8 cellular contexts compared by ENCODE assay signal in the genomic region with DNA sequence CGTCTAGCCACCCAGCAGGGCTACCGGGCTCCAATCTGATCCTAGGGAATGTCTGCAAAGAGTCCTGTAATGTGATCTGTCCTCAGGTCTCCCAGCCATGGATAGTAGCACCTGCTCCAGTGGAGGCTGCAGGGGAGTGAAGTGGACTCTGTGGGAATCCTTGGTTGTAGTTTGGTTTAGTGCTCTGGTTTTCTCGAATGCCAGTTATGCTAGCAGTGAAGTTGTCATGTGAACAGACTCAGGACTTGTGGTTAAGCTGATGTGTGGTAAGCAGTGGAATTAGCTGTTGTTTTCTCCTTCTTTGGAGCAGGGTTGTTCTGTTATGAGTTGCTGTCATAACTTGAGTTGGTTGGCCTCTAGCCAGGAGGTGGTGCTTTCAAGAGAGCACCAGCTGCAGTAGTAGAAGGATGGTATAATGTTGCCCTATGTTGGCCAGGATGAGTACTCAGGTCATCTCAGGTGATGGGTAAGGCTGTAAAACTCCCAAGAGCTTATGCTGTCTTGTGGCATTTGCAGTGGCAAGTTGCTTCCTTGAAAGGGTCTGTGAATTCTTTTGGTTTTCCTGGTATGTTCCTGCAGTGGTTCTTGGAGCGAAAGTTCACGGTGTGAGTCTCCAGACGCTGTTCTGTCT.
DNase-seq lines count a peak whose midpoint lies in the region; ATAC-seq and TF ChIP-seq lines count a peak whose summit lies in the region.

No MANE protein-coding gene starts in this region.

- TF ChIP-seq CTCF in AG10803 (conservative IDR thresholded peaks at IDR 0.05; ENCODE audit: low read length) (no peak), GM23338 (conservative IDR thresholded peaks at IDR 0.05; ENCODE audit: low read depth in 2 of 2) (no peak)

- peaks cover 12% of the 10 kb centered on the region for H3K4me1 Mint-ChIP-seq in T-helper 17 cell
- H3K4me1 Mint-ChIP-seq in GM23338, result no peaks in the 10 kb centered on the region

- H3K27ac ChIP-seq in GM23338 (ENCODE audit: low read depth), result no peak overlapping the region

- DNase-seq in AG10803 (ENCODE audit: low read depth), result peak; percentile 64
- DNase-seq in T-helper 17 cell, result peak in 1 of 3 donors; percentile 16
- peak; percentile 22 for DNase-seq in hepatic stellate cell (ENCODE audit: low spot score)
- DNase-seq in NCI-H526 treated with DMSO at 0.1 percent for 48 hours (lab: John Stamatoyannopoulos, UW), result no peak
- DNase-seq in D341Med (ENCODE audit: low spot score), result no peak
- no peak for DNase-seq in GM23338 (ENCODE audit: low spot score)

- peaks cover 62% of the 10 kb centered on the region for H3K79me2 ChIP-seq in GM23338 (replicated peaks; ENCODE audit: insufficient read depth)

- peaks cover 20% of the 10 kb centered on the region; the same call in 2 of the 3 replicates for H3K9me3 Mint-ChIP-seq in GM23338

- no peaks in the 10 kb centered on the region for H4K20me1 ChIP-seq in GM23338 (replicated peaks; ENCODE audit: insufficient read depth)

- peak overlapping the region; percentile 59 for H3K27ac Mint-ChIP-seq in T-helper 17 cell
- H3K27ac Mint-ChIP-seq in GM23338, result no peak overlapping the region

- H3K27me3 ChIP-seq in GM23338 (ENCODE audit: insufficient read depth), result no peaks in the 10 kb centered on the region

- H3K9me2 ChIP-seq in GM23338 (ENCODE audit: insufficient read depth), result no peaks in the 10 kb centered on the region

- no peaks in the 10 kb centered on the region for H3F3A ChIP-seq in GM23338 (replicated peaks; ENCODE audit: low read depth)

- ATAC-seq in HG03196 (IDR thresholded peaks at IDR 0.05; ENCODE audit: unreplicated experiment) (peak; percentile 64), T-helper 17 cell (peak; percentile 80), HG03097 (IDR thresholded peaks at IDR 0.05; ENCODE audit: low FRiP score, unreplicated experiment) (no peak), GM23338 (no peak)

- peaks cover 8% of the 10 kb centered on the region for H3K36me3 Mint-ChIP-seq in T-helper 17 cell (ENCODE audit: low read depth)
- H3K36me3 Mint-ChIP-seq in GM23338 (ENCODE audit: low read depth), result peaks cover 37% of the 10 kb centered on the region; the same call in 2 of the 3 replicates

- no peak overlapping the region for H2AFZ ChIP-seq in GM23338

- H3K27me3 Mint-ChIP-seq in T-helper 17 cell (no peaks in the 10 kb centered on the region), GM23338 (ENCODE audit: insufficient read depth, low read depth, poor library complexity) (no peaks in the 10 kb centered on the region)

- H3K4me3 ChIP-seq in AG10803 (ENCODE audit: low read length), result no peak overlapping the region
- no peak overlapping the region for H3K4me3 ChIP-seq in GM23338

- peaks cover 23% of the 10 kb centered on the region; the same call in 1 of the 2 replicates for H3K36me3 ChIP-seq in GM23338 (ENCODE audit: insufficient read depth)

- peaks cover 5% of the 10 kb centered on the region for H3K9me3 ChIP-seq in T-helper 17 cell (ENCODE audit: control insufficient read depth, low read length, poor library complexity, severe bottlenecking)

- no peak overlapping the region for H3K4me2 ChIP-seq in GM23338

- H3K4me3 Mint-ChIP-seq in T-helper 17 cell, result no peak overlapping the region
- no peak overlapping the region for H3K4me3 Mint-ChIP-seq in GM23338

- H3K4me1 ChIP-seq in GM23338 (ENCODE audit: insufficient read depth), result no peaks in the 10 kb centered on the region

TF ChIP-seq in GM23338, 12 proteins besides CTCF, POLR2A, EP300 and RAD21:
- TF ChIP-seq POLR2AphosphoS5 (IDR thresholded peaks at IDR 0.05; ENCODE audit: low read depth) (no peak), NANOG (IDR thresholded peaks at IDR 0.05; ENCODE audit: borderline replicate concordance) (no peak), REST (IDR thresholded peaks at IDR 0.05; ENCODE audit: unreplicated experiment) (no peak), EZH2 (IDR thresholded peaks at IDR 0.05; ENCODE audit: low read depth, unreplicated experiment) (no peak), JUNB (IDR thresholded peaks at IDR 0.05; ENCODE audit: unreplicated experiment) (no peak), EZH2phosphoT487 (IDR thresholded peaks at IDR 0.05; ENCODE audit: unreplicated experiment) (no peak), ZNF331 (CRISPR knock-in tag; IDR thresholded peaks at IDR 0.05; ENCODE audit: low read depth) (no peak), STAT1 (IDR thresholded peaks at IDR 0.05; ENCODE audit: unreplicated experiment) (no peak), CREB1 (CRISPR knock-in tag; IDR thresholded peaks at IDR 0.05; ENCODE audit: low read depth) (no peak)

Comparison
In these comparisons a context has a peak if more than half of its experiments do, and no peak if none do; other contexts are left out.
1. DNase-seq: peak in AG10803 (single experiment) and hepatic stellate cell (single experiment); none in NCI-H526 treated with DMSO at 0.1 percent for 48 hours (single experiment), D341Med (single experiment) and GM23338 (single experiment).
2. ATAC-seq: peak in HG03196 (single experiment) and T-helper 17 cell (single experiment); none in HG03097 (single experiment) and GM23338 (single experiment).